8 cellular contexts compared by ENCODE assay signal in the genomic region with DNA sequence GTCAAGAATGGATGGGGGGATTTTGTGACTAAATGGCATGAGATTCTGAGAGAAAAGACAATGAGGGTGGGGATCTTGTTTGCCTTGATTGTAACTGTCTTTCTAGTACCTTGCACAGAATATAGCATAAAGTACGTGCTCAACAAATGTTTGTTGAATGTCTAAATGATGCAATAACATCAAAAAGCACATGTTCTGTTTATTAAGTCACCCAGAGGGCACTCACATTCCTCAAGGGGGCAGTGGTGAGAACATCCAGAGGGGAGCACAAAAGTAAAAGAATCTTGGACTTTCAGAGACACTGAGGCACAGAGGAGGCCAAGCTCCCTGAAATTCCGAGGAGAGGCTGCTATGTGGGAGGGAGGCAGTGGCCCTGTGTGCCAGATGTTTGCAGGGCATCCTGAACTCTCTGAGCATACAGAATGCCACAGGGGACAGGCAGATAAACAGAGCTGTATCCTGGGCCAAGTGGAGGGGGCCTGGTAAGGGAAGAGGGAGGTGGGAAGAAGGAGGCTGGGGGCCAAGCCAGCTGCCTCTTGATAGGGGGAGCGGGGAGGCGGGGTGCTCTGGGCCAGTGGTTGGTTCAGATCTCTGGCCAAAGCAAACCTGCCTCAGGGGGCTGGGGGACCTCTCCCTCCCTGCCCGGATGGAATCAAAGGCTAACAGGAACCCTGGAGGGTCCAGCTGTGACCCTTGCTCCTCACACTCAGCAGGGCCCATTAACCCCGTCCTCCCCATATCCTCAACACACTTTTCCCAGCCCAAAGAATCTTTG. TPM values are rescaled to one million over a fixed set of nuclear protein-coding genes. Genes with fewer than 3 reads are reported as not detected.
DNase-seq lines count a peak whose midpoint lies in the region; ATAC-seq and TF ChIP-seq lines count a peak whose summit lies in the region.

No MANE protein-coding gene starts in this region.

- DNase-seq in Right ventricle myocardium superior, result peak; percentile 25
- no peak for DNase-seq in left ventricle myocardium superior
- peak in 1 of 2 experiments; percentile 51 for DNase-seq in PC-9
- DNase-seq in cardiac fibroblast (ENCODE audit: low read depth in 2 of 2), result peak; percentile 70 to 78
- DNase-seq in lower lobe of right lung, result no peak
- no peak for DNase-seq in SW480 (ENCODE audit: low spot score)

- peaks cover 25% of the 10 kb centered on the region for H3K4me1 ChIP-seq in PC-9 (replicated peaks; ENCODE audit: insufficient read depth)
- no peaks in the 10 kb centered on the region for H3K4me1 ChIP-seq in lower lobe of right lung

- H3K9me3 ChIP-seq in PC-9 (ENCODE audit: insufficient read depth, low read depth) (no peaks in the 10 kb centered on the region), lower lobe of right lung (no peaks in the 10 kb centered on the region)

- no peaks in the 10 kb centered on the region for H3K36me3 ChIP-seq in PC-9 (ENCODE audit: low read depth)
- H3K36me3 ChIP-seq in lower lobe of right lung, result no peaks in the 10 kb centered on the region

- intact Hi-C loops in Right ventricle myocardium superior (cut with DNase I) (no loop called here), left ventricle myocardium superior (cut with micrococcal nuclease) (loop anchor here (10.0 kb wide), 1 partner anchor 86 kb away; the partner anchor contains the start of gene CASQ1), PC-9 (cut with micrococcal nuclease; ENCODE audit: unreplicated experiment) (no loop called here), lower lobe of right lung (cut with DNase I) (no loop called here)

- POLR2A ChIA-PET in PC-9 (lab: Charles Lee; ENCODE audit: unreplicated experiment), result no interaction called here

- H3K27me3 ChIP-seq in PC-9 (ENCODE audit: insufficient read depth, low read depth) (no peaks in the 10 kb centered on the region), lower lobe of right lung (ENCODE audit: low read depth) (peaks cover 4% of the 10 kb centered on the region)

- BruUV-seq in PC-9 (replicated peaks; lab: Mats Ljungman, UMichigan), result no TSS peak

- TF ChIP-seq CTCF in PC-9 (conservative IDR thresholded peaks at IDR 0.05) (peak; percentile 69; the same call in 1 of the 2 replicates), cardiac fibroblast (IDR thresholded peaks at IDR 0.05; ENCODE audit: low read depth, low read length) (peak; percentile 55), lower lobe of right lung (IDR thresholded peaks at IDR 0.05) (peak; percentile 52)

- H3K27ac ChIP-seq in PC-9, result peak overlapping the region; percentile 18
- no peak overlapping the region for H3K27ac ChIP-seq in lower lobe of right lung

- H2AFZ ChIP-seq in PC-9, result peak overlapping the region; percentile 45

- peak overlapping the region; percentile 48 for H3K4me2 ChIP-seq in PC-9

- H4K20me1 ChIP-seq in PC-9 (ENCODE audit: insufficient read depth), result no peaks in the 10 kb centered on the region

- H3K9me2 ChIP-seq in PC-9 (ENCODE audit: insufficient read depth), result no peaks in the 10 kb centered on the region

- no peaks in the 10 kb centered on the region for H3K79me2 ChIP-seq in PC-9 (ENCODE audit: low read depth)

- CTCF ChIA-PET in PC-9 (lab: Charles Lee), result interaction anchor here (0.5 to 1.5 kb wide), 4 partner anchors 16 to 1121 kb away, joined by 3 to 9 read pairs (median 4); no protein-coding TSS in a partner anchor

- ATAC-seq in Right ventricle myocardium superior (ENCODE audit: poor library complexity) (no peak), left ventricle myocardium superior (no peak), lower lobe of right lung (peak in 1 of 2 donors; percentile 33), GM21576 (IDR thresholded peaks at IDR 0.05; ENCODE audit: unreplicated experiment) (no peak), GM19395 (IDR thresholded peaks at IDR 0.05; ENCODE audit: unreplicated experiment) (no peak)

- H3F3A ChIP-seq in PC-9 (ENCODE audit: insufficient read depth, low read depth), result peaks cover 10% of the 10 kb centered on the region; the same call in 1 of the 2 replicates

- H3K4me3 ChIP-seq in PC-9, result no peak overlapping the region
- H3K4me3 ChIP-seq in cardiac fibroblast (replicated peaks in 1 of 2; ENCODE audit: low read depth in 2 of 2, low read length in 2 of 2), result no peak overlapping the region
- H3K4me3 ChIP-seq in lower lobe of right lung, result no peak overlapping the region

RNA-seq across cellular contexts. Expression of gene ATP1A2, which starts 6.5 kb away (rescaled TPM):
- total RNA-seq in Right ventricle myocardium superior, result 210 TPM
- 243 TPM for total RNA-seq in left ventricle myocardium superior
- total RNA-seq in PC-9 (2021), result 1.1 TPM in 2 replicates
- 4.5 TPM for total RNA-seq in lower lobe of right lung

RNA-seq across cellular contexts. Expression of gene IGSF8, which starts 10.7 kb away (rescaled TPM):
- total RNA-seq in Right ventricle myocardium superior (18.5 TPM), left ventricle myocardium superior (19.2 TPM), PC-9 (2021) (27.4 and 38.0 TPM in 2 replicates), lower lobe of right lung (35.9 TPM)

RNA-seq across cellular contexts. Expression of gene KCNJ9, which starts 27.7 kb away (rescaled TPM):
- total RNA-seq in Right ventricle myocardium superior (not detected), left ventricle myocardium superior (not detected), PC-9 (2021) (not detected in 2 replicates), lower lobe of right lung (not detected)

RNA-seq across cellular contexts. Expression of gene KCNJ10, which starts 39.1 kb away (rescaled TPM):
- total RNA-seq in Right ventricle myocardium superior (0.16 TPM), left ventricle myocardium superior (not detected), PC-9 (2021) (not detected in 2 replicates), lower lobe of right lung (0.15 TPM)

RNA-seq across cellular contexts. Expression of gene ATP1A4, which starts 42.3 kb away (rescaled TPM):
- 0.40 TPM for total RNA-seq in Right ventricle myocardium superior
- total RNA-seq in left ventricle myocardium superior, result not detected
- total RNA-seq in PC-9 (2021), result not detected in 2 replicates
- 1.1 TPM for total RNA-seq in lower lobe of right lung

Comparison
In these comparisons a context has a peak if more than half of its experiments do, and no peak if none do; other contexts are left out.
1. DNase-seq: peak in Right ventricle myocardium superior (single experiment) and cardiac fibroblast (2 of 2); none in left ventricle myocardium superior (single experiment), lower lobe of right lung (single experiment) and SW480 (single experiment).
2. RNA of gene ATP1A2, which starts 6.5 kb away (total RNA-seq): 243 TPM in left ventricle myocardium superior (single experiment) and 210 TPM in Right ventricle myocardium superior (single experiment); 4.5 TPM in lower lobe of right lung (single experiment) and 1.1 TPM in PC-9; every median in the first group is over 10 times any median in the second.
3. Peak in every context shown above with its lines, with median percentiles within 50 percentile points of each other: CTCF ChIP-seq.